In genomic region chr16:75385507-75386152, GRCh38 we compare ENCODE assay signal across 8 cellular contexts. TPM values are rescaled to one million over a fixed set of nuclear protein-coding genes. Genes with fewer than 3 reads are reported as not detected.
DNase-seq lines count a peak whose midpoint lies in the region; ATAC-seq, FAIRE-seq and TF ChIP-seq lines count a peak whose summit lies in the region.

No MANE protein-coding gene starts in this region.

- H3K4me1 ChIP-seq in kidney (ENCODE audit: control insufficient read depth in 1 of 2, insufficient read depth in 1 of 2, low read depth in 1 of 2, low read length in 2 of 2) (peaks cover 5 to 8% of the 10 kb centered on the region in 2 donors), transverse colon (peaks cover 3 to 12% (median 5%) of the 10 kb centered on the region in 4 donors)

- no peaks in the 10 kb centered on the region for H3K36me3 ChIP-seq in kidney (ENCODE audit: control insufficient read depth in 1 of 2, insufficient read depth in 2 of 2, low read length in 2 of 2)
- H3K36me3 ChIP-seq in transverse colon, result no peaks in the 10 kb centered on the region

- intact Hi-C loops in kidney (cut with DNase I), result loop anchor here (5.0 kb wide), 1 partner anchor 153 kb away; no protein-coding TSS in a partner anchor
- intact Hi-C loops in transverse colon (cut with DNase I; ENCODE audit: low total_unique reads), result loop anchor here (1.0 kb wide), 1 partner anchor 151 kb away; no protein-coding TSS in a partner anchor

- in situ Hi-C loops in transverse colon (cut with MboI; ENCODE audit: low pct_ligation_motif_present in 1 of 4, low pct_unique_long_range_greater_than_20kb in 1 of 4, low sequenced_read_pairs in 3 of 4), result loop anchor here in 3 of 4 donors (10.0 to 25.0 kb wide), 4 partner anchors 141 to 398 kb away; partner anchors contain the start of genes CTRB2 (in 2 of the 3), CTRB1 (in 1 of the 3), WDR59 (in 1 of the 3) and ZNRF1 (in 1 of the 3)

- DNase-seq in COR-L47 (lab: John Stamatoyannopoulos, UW), result peak; percentile 55
- DNase-seq in HFF-Myc (ENCODE audit: extremely low read depth, low read depth), result peak; percentile 69
- peak; percentile 69 for DNase-seq in NCI-H82 (lab: John Stamatoyannopoulos, UW)
- peak; percentile 18 for DNase-seq in brain pericyte (ENCODE audit: low read depth, low spot score)
- DNase-seq in kidney, result no peak
- DNase-seq in transverse colon, result no peak
- DNase-seq in stimulated activated CD4-positive, alpha-beta T cell treated with anti-CD3 and anti-CD28 coated beads, Interleukin-1b, Interleukin-23, amount 100 ng/mL, for 48 hours, result no peak

- ATAC-seq in GM18861 (IDR thresholded peaks at IDR 0.05; ENCODE audit: unreplicated experiment), result no peak

- H3K4me3 ChIP-seq in HFF-Myc (replicated peaks; ENCODE audit: low read depth, low read length), result no peak overlapping the region
- H3K4me3 ChIP-seq in kidney (ENCODE audit: low read length in 2 of 2), result no peak overlapping the region
- no peak overlapping the region for H3K4me3 ChIP-seq in transverse colon

- TF ChIP-seq EP300 in transverse colon (IDR thresholded peaks at IDR 0.05; ENCODE audit: low read depth), result no peak

- no peak for TF ChIP-seq POLR2A in transverse colon (IDR thresholded peaks at IDR 0.05)

- WGBS in transverse colon (ENCODE audit: low coverage in 1 of 2), 2 donors, result 22 to 34% methylated on average over 5 of the region's 5 CpGs

- FAIRE-seq in kidney (lab: Jason Lieb, UNC), result peak; percentile 98

- H3K9me3 ChIP-seq in kidney (ENCODE audit: control insufficient read depth in 1 of 2, low read length in 2 of 2) (no peaks in the 10 kb centered on the region), transverse colon (no peaks in the 10 kb centered on the region)

- peak; percentile 28 for TF ChIP-seq CTCF in HFF-Myc (IDR thresholded peaks at IDR 0.05; ENCODE audit: low read depth, low read length, missing control alignments)
- peak; percentile 70 for TF ChIP-seq CTCF in kidney (IDR thresholded peaks at IDR 0.05; ENCODE audit: borderline replicate concordance, extremely low read depth, insufficient read depth)
- peak; percentile 68 to 81 (median 77) for TF ChIP-seq CTCF in transverse colon (IDR thresholded peaks at IDR 0.05)

- H3K9ac ChIP-seq in kidney (ENCODE audit: low read length in 2 of 2), result no peak overlapping the region

- H3K27ac ChIP-seq in kidney (ENCODE audit: low read depth in 2 of 2, low read length in 2 of 2) (no peak overlapping the region), transverse colon (no peak overlapping the region)

- no peaks in the 10 kb centered on the region for H3K27me3 ChIP-seq in transverse colon

RNA-seq across cellular contexts. Expression of gene CFDP1, which starts 47.7 kb away (rescaled TPM):
- total RNA-seq in kidney (53.5 TPM), transverse colon (100 to 1,000 TPM in 3 of 4 donors, 10 to 100 TPM in 1; 51.2 to 318 (median 145) TPM)
- polyA plus RNA-seq in kidney (ENCODE audit: insufficient read depth, low read depth, low replicate concordance), result 148 TPM

Comparison
In these comparisons a context has a peak if more than half of its experiments do, and no peak if none do; other contexts are left out.
1. DNase-seq: peak in COR-L47 (single experiment), HFF-Myc (single experiment), NCI-H82 (single experiment) and brain pericyte (single experiment); none in kidney (single experiment), transverse colon (single experiment) and stimulated activated CD4-positive, alpha-beta T cell treated with anti-CD3 and anti-CD28 coated beads, Interleukin-1b, Interleukin-23, amount 100 ng/mL, for 48 hours (single experiment).
2. Peak in every context shown above with its lines, with median percentiles within 50 percentile points of each other: CTCF ChIP-seq.